Comparison of ENCODE assay signal across 19 cellular contexts in the genomic region with DNA sequence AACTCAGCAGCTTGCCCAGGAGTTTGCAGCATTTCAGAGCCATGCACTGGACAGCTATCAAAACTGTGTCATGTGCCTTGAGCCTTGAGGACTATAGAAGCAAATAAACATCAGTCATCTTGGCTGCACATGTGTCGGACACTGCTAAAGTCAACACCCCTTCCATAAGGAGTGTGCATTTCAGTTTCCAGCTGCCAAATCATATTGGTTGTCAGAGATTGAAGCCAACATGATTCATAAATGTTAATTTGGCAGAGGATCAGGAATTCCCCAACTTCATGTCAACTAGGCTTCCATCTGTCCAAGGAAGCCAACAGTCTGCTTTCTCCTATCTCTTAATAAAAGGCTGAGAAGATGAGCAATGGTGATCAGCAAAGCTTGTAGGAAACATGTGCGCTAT. TPM values are rescaled to one million over a fixed set of nuclear protein-coding genes. Genes with fewer than 3 reads are reported as not detected.
DNase-seq lines count a peak whose midpoint lies in the region; ATAC-seq, FAIRE-seq and TF ChIP-seq lines count a peak whose summit lies in the region.
"Had no signal": no experiment of that assay in that cellular context is flagged by ENCODE, and none has a peak within 500 bp of the region (broad histone marks: within the 10 kb centered on the region; RNA-seq: fewer than 3 reads in every experiment).

No MANE protein-coding gene starts in this region.

- BruUV-seq in endothelial cell of umbilical vein (replicated peaks; lab: Mats Ljungman, UMichigan): no TSS peak

- H3K4me3 Mint-ChIP-seq in stimulated activated naive CD8-positive, alpha-beta T cell treated with anti-CD3 and anti-CD28 coated beads, Interleukin-15, amount 100 ng/mL, for 72 hours: no peak overlapping the region
- no peak overlapping the region for H3K4me3 Mint-ChIP-seq in T-helper 2 cell treated with Interferon-gamma antibody and Interleukin-4, amounts not matched to agents 5 μg/mL and 100 μg/mL, for 36 hours
- H3K4me3 Mint-ChIP-seq: T-cell, WTC11 had no signal

- H3K27ac Mint-ChIP-seq in stimulated activated naive CD8-positive, alpha-beta T cell treated with anti-CD3 and anti-CD28 coated beads, Interleukin-15, amount 100 ng/mL, for 72 hours: no peak overlapping the region
- H3K27ac Mint-ChIP-seq in T-helper 2 cell treated with Interferon-gamma antibody and Interleukin-4, amounts not matched to agents 5 μg/mL and 100 μg/mL, for 36 hours: no peak overlapping the region
- H3K27ac Mint-ChIP-seq: T-cell, WTC11 had no signal

- no peak for TF ChIP-seq POLR2A in H54 (IDR thresholded peaks at IDR 0.05; ENCODE audit: low read depth, low read length)
- no peak for TF ChIP-seq POLR2A in endothelial cell of umbilical vein (IDR thresholded peaks at IDR 0.05; ENCODE audit: low read depth, low read length)

- peaks cover 21% of the 10 kb centered on the region for H3K27me3 Mint-ChIP-seq in stimulated activated naive CD8-positive, alpha-beta T cell treated with anti-CD3 and anti-CD28 coated beads, Interleukin-15, amount 100 ng/mL, for 72 hours
- peaks cover 5% of the 10 kb centered on the region for H3K27me3 Mint-ChIP-seq in T-helper 2 cell treated with Interferon-gamma antibody and Interleukin-4, amounts not matched to agents 5 μg/mL and 100 μg/mL, for 36 hours (ENCODE audit: low read depth)
- H3K27me3 Mint-ChIP-seq: progenitor cell of endocrine pancreas had no signal

- no peaks in the 10 kb centered on the region for H3K79me2 ChIP-seq in endothelial cell of umbilical vein (ENCODE audit: control insufficient read depth, insufficient read depth, low read length)
- no peaks in the 10 kb centered on the region for H3K79me2 ChIP-seq in keratinocyte (ENCODE audit: control insufficient read depth, insufficient read depth, low read length)

- no peaks in the 10 kb centered on the region for H3K36me3 ChIP-seq in endothelial cell of umbilical vein (ENCODE audit: control insufficient read depth in 2 of 2, extremely low read depth in 1 of 2, insufficient read depth in 2 of 2, low read length in 2 of 2)
- no peaks in the 10 kb centered on the region for H3K36me3 ChIP-seq in keratinocyte (ENCODE audit: control insufficient read depth in 2 of 2, extremely low read depth in 1 of 2, insufficient read depth in 2 of 2, low read length in 2 of 2)
- H3K36me3 ChIP-seq: esophagus muscularis mucosa had no signal

- DNase-seq in H54 (ENCODE audit: insufficient read length, low spot score) (no peak), NCI-H446 (lab: John Stamatoyannopoulos, UW) (peak; percentile 66 to 94), endothelial cell of umbilical vein (ENCODE audit: low read depth, low spot score) (peak; percentile 15), keratinocyte (ENCODE audit: low read depth, low spot score) (no peak), superior temporal gyrus (ENCODE audit: extremely low spot score) (no peak)
- no peak for DNase-seq in stimulated activated naive CD8-positive, alpha-beta T cell treated with anti-CD3 and anti-CD28 coated beads, Interleukin-15, amount 100 ng/mL, for 72 hours
- no peak for DNase-seq in T-helper 2 cell treated with Interferon-gamma antibody and Interleukin-4, amounts not matched to agents 5 μg/mL and 100 μg/mL, for 36 hours (ENCODE audit: low spot score)
- DNase-seq: activated gamma-delta T cell; aorta; dermis blood vessel endothelial cell; NCI-H524 treated with DMSO at 0.1 percent for 48 hours; stimulated activated CD4-positive, alpha-beta T cell treated with anti-CD3 and anti-CD28 coated beads, Interleukin-15, amount 100 ng/mL, for 24 hours; T-cell had no signal

- no peaks in the 10 kb centered on the region for H3K9me3 ChIP-seq in endothelial cell of umbilical vein (replicated peaks; ENCODE audit: control insufficient read depth, insufficient read depth, low read length)
- H3K9me3 ChIP-seq in keratinocyte (ENCODE audit: control insufficient read depth, low read depth, low read length): no peaks in the 10 kb centered on the region

- no peak for ATAC-seq in HG02610 (IDR thresholded peaks at IDR 0.05; ENCODE audit: unreplicated experiment)
- ATAC-seq in stimulated activated naive CD8-positive, alpha-beta T cell treated with anti-CD3 and anti-CD28 coated beads, Interleukin-15, amount 100 ng/mL, for 72 hours: no peak
- ATAC-seq: T-cell, WTC11 had no signal

- H3K4me1 Mint-ChIP-seq in stimulated activated naive CD8-positive, alpha-beta T cell treated with anti-CD3 and anti-CD28 coated beads, Interleukin-15, amount 100 ng/mL, for 72 hours: peaks cover 12% of the 10 kb centered on the region
- H3K4me1 Mint-ChIP-seq in T-helper 2 cell treated with Interferon-gamma antibody and Interleukin-4, amounts not matched to agents 5 μg/mL and 100 μg/mL, for 36 hours (ENCODE audit: low read depth): peaks cover 13% of the 10 kb centered on the region

- H3K9me3 Mint-ChIP-seq in stimulated activated naive CD8-positive, alpha-beta T cell treated with anti-CD3 and anti-CD28 coated beads, Interleukin-15, amount 100 ng/mL, for 72 hours: no peaks in the 10 kb centered on the region
- no peaks in the 10 kb centered on the region for H3K9me3 Mint-ChIP-seq in T-helper 2 cell treated with Interferon-gamma antibody and Interleukin-4, amounts not matched to agents 5 μg/mL and 100 μg/mL, for 36 hours
- H3K9me3 Mint-ChIP-seq: T-cell had no signal

- TF ChIP-seq CTCF in endothelial cell of umbilical vein (IDR thresholded peaks at IDR 0.05; ENCODE audit: extremely low read depth in 1 of 2, insufficient read depth in 1 of 2, low read depth in 1 of 2, low read length in 2 of 2) (no peak), keratinocyte (optimal IDR thresholded peaks at IDR 0.05 in 1 of 3, IDR thresholded peaks at IDR 0.05 in 1 of 3, conservative IDR thresholded peaks at IDR 0.05 in 1 of 3; ENCODE audit: extremely low read depth in 1 of 3, insufficient read depth in 2 of 3, low read length in 3 of 3) (no peak)

- intact Hi-C loops in endothelial cell of umbilical vein (cut with micrococcal nuclease): no loop called here

- H3K9me1 ChIP-seq in endothelial cell of umbilical vein (replicated peaks; ENCODE audit: control insufficient read depth, extremely low read depth, insufficient read depth, low read length): no peaks in the 10 kb centered on the region
- H3K9me1 ChIP-seq in keratinocyte (ENCODE audit: control insufficient read depth, extremely low read depth, insufficient read depth, low read length): no peaks in the 10 kb centered on the region

- H3K27me3 ChIP-seq in endothelial cell of umbilical vein (ENCODE audit: control insufficient read depth in 2 of 2, insufficient read depth in 2 of 2, low read length in 2 of 2): no peaks in the 10 kb centered on the region
- H3K27me3 ChIP-seq in keratinocyte (ENCODE audit: control insufficient read depth, extremely low read depth, insufficient read depth, low read length): no peaks in the 10 kb centered on the region
- H3K27me3 ChIP-seq: esophagus muscularis mucosa had no signal

- no peak overlapping the region for H3K27ac ChIP-seq in endothelial cell of umbilical vein (ENCODE audit: insufficient read depth, low read depth, low read length)
- no peak overlapping the region for H3K27ac ChIP-seq in keratinocyte (ENCODE audit: control insufficient read depth, insufficient read depth, low read length)
- H3K27ac ChIP-seq: esophagus muscularis mucosa had no signal

- H2AFZ ChIP-seq in endothelial cell of umbilical vein (ENCODE audit: low read depth, low read length) (no peak overlapping the region), keratinocyte (ENCODE audit: control insufficient read depth, low read length) (no peak overlapping the region)

- H3K4me2 ChIP-seq in endothelial cell of umbilical vein (ENCODE audit: insufficient read depth, low read length) (no peak overlapping the region), keratinocyte (ENCODE audit: control insufficient read depth, extremely low read depth, insufficient read depth, low read depth, low read length) (no peak overlapping the region)

- dilution Hi-C loops in endothelial cell of umbilical vein (cut with MboI; ENCODE audit: extremely low pct_ligation_motif_present, low sequenced_read_pairs) (no loop called here), keratinocyte (cut with MboI; ENCODE audit: extremely low pct_ligation_motif_present, low sequenced_read_pairs) (no loop called here)

- H3K4me1 ChIP-seq in endothelial cell of umbilical vein (ENCODE audit: control insufficient read depth, extremely low read depth, insufficient read depth, low read length) (no peaks in the 10 kb centered on the region), keratinocyte (ENCODE audit: control insufficient read depth, extremely low read depth, insufficient read depth, low read length) (peaks cover 6% of the 10 kb centered on the region)

- POLR2A ChIA-PET in endothelial cell of umbilical vein (lab: Charles Lee): no interaction called here

- CTCF ChIA-PET in endothelial cell of umbilical vein (lab: Charles Lee): no interaction called here

- FAIRE-seq in H54 (lab: Jason Lieb, UNC): peak; percentile 30
- FAIRE-seq in endothelial cell of umbilical vein (lab: Jason Lieb, UNC): no peak
- FAIRE-seq in keratinocyte (lab: Jason Lieb, UNC): peak; percentile 94
- FAIRE-seq: RCC 7860 had no signal

- H4K20me1 ChIP-seq in endothelial cell of umbilical vein (replicated peaks; ENCODE audit: control insufficient read depth, extremely low read depth, insufficient read depth, low read length) (no peaks in the 10 kb centered on the region), keratinocyte (ENCODE audit: control insufficient read depth, extremely low read depth, insufficient read depth, low read length) (no peaks in the 10 kb centered on the region)

- H3K9ac ChIP-seq in endothelial cell of umbilical vein (replicated peaks; ENCODE audit: extremely low read depth, insufficient read depth, low read length) (no peak overlapping the region), keratinocyte (ENCODE audit: control insufficient read depth, extremely low read depth, insufficient read depth, low read length) (no peak overlapping the region)

- H3K36me3 Mint-ChIP-seq in T-helper 2 cell treated with Interferon-gamma antibody and Interleukin-4, amounts not matched to agents 5 μg/mL and 100 μg/mL, for 36 hours (ENCODE audit: low read depth): no peaks in the 10 kb centered on the region
- H3K36me3 Mint-ChIP-seq: T-cell had no signal

- H3K4me3 ChIP-seq in endothelial cell of umbilical vein (replicated peaks in 1 of 3; ENCODE audit: insufficient read depth in 1 of 3, low read depth in 1 of 3, low read length in 3 of 3) (no peak overlapping the region), keratinocyte (ENCODE audit: control insufficient read depth in 2 of 3, extremely low read depth in 1 of 3, insufficient read depth in 2 of 3, low read depth in 1 of 3, low read length in 3 of 3) (no peak overlapping the region)
- H3K4me3 ChIP-seq: esophagus muscularis mucosa had no signal

RNA-seq across cellular contexts. Expression of gene SLC16A12, which starts 32.8 kb away (rescaled TPM):
- not detected in 2 replicates for total RNA-seq in endothelial cell of umbilical vein
- not detected in 2 replicates for polyA plus RNA-seq in endothelial cell of umbilical vein
- not detected in 2 replicates for polyA plus RNA-seq in endothelial cell of umbilical vein (2011; cell fraction: cytosol; rRNA removed)
- not detected in 2 replicates for polyA plus RNA-seq in endothelial cell of umbilical vein (2011; cell fraction: nucleus; rRNA removed)
- polyA plus RNA-seq in endothelial cell of umbilical vein (2012): not detected in 2 replicates
- polyA minus RNA-seq in endothelial cell of umbilical vein: not detected in 2 replicates
- polyA minus RNA-seq in endothelial cell of umbilical vein (2011; cell fraction: cytosol; rRNA and poly(A)+ RNA removed): not detected
- not detected in 2 replicates for polyA minus RNA-seq in endothelial cell of umbilical vein (2011; cell fraction: nucleus; rRNA and poly(A)+ RNA removed)
- polyA plus RNA-seq in keratinocyte: 0.09 to 0.10 TPM (median 0.10 TPM) in 3 replicates
- not detected for polyA plus RNA-seq in keratinocyte (2011; ENCODE audit: low read depth)
- polyA plus RNA-seq in keratinocyte (2011; cell fraction: cytosol; rRNA removed): 0.03 and 0.05 TPM in 2 replicates
- 0.10 and 0.17 TPM in 2 replicates for polyA plus RNA-seq in keratinocyte (2011; cell fraction: nucleus; rRNA removed)
- 0.02 TPM in 1 of 2 replicates, not detected in the other for polyA plus RNA-seq in keratinocyte (2012; ENCODE audit: low replicate concordance)
- polyA minus RNA-seq in keratinocyte: 0.16 to 0.26 TPM in 2 of 3 replicates, not detected in the other
- polyA minus RNA-seq in keratinocyte (2011; cell fraction: cytosol; rRNA and poly(A)+ RNA removed): not detected
- 0.23 TPM in 1 of 2 replicates, not detected in the other for polyA minus RNA-seq in keratinocyte (2011; cell fraction: nucleus; rRNA and poly(A)+ RNA removed)
- total RNA-seq: activated CD8-positive, alpha-beta memory T cell treated with anti-CD3 and anti-CD28 coated beads for 36 hours; T-cell had no signal

Comparison
In these comparisons a context has a peak if more than half of its experiments do, and no peak if none do; other contexts are left out.
1. DNase-seq: peak in NCI-H446 (2 of 2) and endothelial cell of umbilical vein (single experiment); none in H54 (single experiment), keratinocyte (single experiment), stimulated activated naive CD8-positive, alpha-beta T cell treated with anti-CD3 and anti-CD28 coated beads, Interleukin-15, amount 100 ng/mL, for 72 hours (0 of 2), T-helper 2 cell treated with Interferon-gamma antibody and Interleukin-4, amounts not matched to agents 5 μg/mL and 100 μg/mL, for 36 hours (single experiment) and superior temporal gyrus (single experiment).